ENCODE assay signal across 7 cellular contexts in genomic region chr5:142432961-142433360, GRCh38.
A peak's percentile ranks its signal among the peaks of the same experiment; 100 is the strongest.
DNase-seq lines count a peak whose midpoint lies in the region; ATAC-seq, FAIRE-seq and TF ChIP-seq lines count a peak whose summit lies in the region.

No MANE protein-coding gene starts in this region.

- TF ChIP-seq POLR2A in GM12878 (IDR thresholded peaks at IDR 0.05; ENCODE audit: low read depth, low read length), result no peak

- H3K27me3 ChIP-seq in SJCRH30 (no peaks in the 10 kb centered on the region), GM12878 (replicated peaks in 1 of 2; ENCODE audit: control insufficient read depth in 2 of 2, insufficient read depth in 2 of 2, low read length in 1 of 2) (no peaks in the 10 kb centered on the region)

- H3K9ac ChIP-seq in GM12878 (ENCODE audit: control insufficient read depth, insufficient read depth, low read length), result no peak overlapping the region

- TF ChIP-seq EP300 in GM12878 (IDR thresholded peaks at IDR 0.05; ENCODE audit: borderline replicate concordance in 1 of 2, control insufficient read depth in 1 of 2, low read depth in 2 of 2, low read length in 2 of 2), result no peak

- in situ Hi-C loops in GM12878 (cut with MboI), result no loop called here

- WGBS in GM12878 (ENCODE audit: insufficient coverage, insufficient replicate concordance, low lambda C conversion rate, missing lambda C conversion rate), result 4% methylated on average over 2 of the region's 2 CpGs

- no peaks in the 10 kb centered on the region for H3K79me2 ChIP-seq in GM12878 (ENCODE audit: control insufficient read depth, insufficient read depth, low read length)

- H3K36me3 ChIP-seq in SJCRH30 (no peaks in the 10 kb centered on the region), GM12878 (ENCODE audit: control insufficient read depth in 2 of 2, insufficient read depth in 2 of 2, low read length in 1 of 2) (no peaks in the 10 kb centered on the region)

- H3K4me3 ChIP-seq in SJCRH30, result no peak overlapping the region
- H3K4me3 ChIP-seq in GM12878, result no peak overlapping the region

- no peak for TF ChIP-seq RAD21 in GM12878 (IDR thresholded peaks at IDR 0.05; ENCODE audit: insufficient read depth, low read depth, low read length)

- H3K9me3 ChIP-seq in SJCRH30 (replicated peaks) (no peaks in the 10 kb centered on the region), GM12878 (replicated peaks; ENCODE audit: control insufficient read depth, insufficient read depth, low read length) (no peaks in the 10 kb centered on the region)

- H3K27ac ChIP-seq in SJCRH30 (peak overlapping the region; percentile 73; the same call in 1 of the 2 replicates), GM12878 (ENCODE audit: control insufficient read depth, insufficient read depth) (no peak overlapping the region)

- peak; percentile 36 to 61 for DNase-seq in SJCRH30
- DNase-seq in GM12878 (ENCODE audit: low read depth, low spot score), result no peak
- DNase-seq in stimulated activated CD8-positive, alpha-beta memory T cell treated with anti-CD3 and anti-CD28 coated beads, Interleukin-15, amount 100 ng/mL, for 48 hours (ENCODE audit: low read depth in 2 of 2), result peak; percentile 25 to 28
- no peak for DNase-seq in NCI-H2081 (lab: John Stamatoyannopoulos, UW)
- DNase-seq in NCI-H1048 (lab: John Stamatoyannopoulos, UW), result no peak

- TF ChIP-seq CTCF in GM12878 (IDR thresholded peaks at IDR 0.05 in 2 of 3, conservative IDR thresholded peaks at IDR 0.05 in 1 of 3; ENCODE audit: control insufficient read depth in 2 of 3, extremely low read depth in 1 of 3, insufficient read depth in 1 of 3, low read depth in 3 of 3, low read length in 3 of 3), result no peak

- no peak for FAIRE-seq in GM12878 (lab: Jason Lieb, UNC)

- SMC1A ChIA-PET in GM12878 (lab: Charles Lee; ENCODE audit: uncharacterized antibody, unreplicated experiment), result interaction anchor here (1.0 to 1.7 kb wide), 4 partner anchors 10 to 73 kb away, joined by 3 to 6 read pairs (median 3); no protein-coding TSS in a partner anchor

- no peak overlapping the region for H3K4me2 ChIP-seq in GM12878 (ENCODE audit: control insufficient read depth, insufficient read depth)

- ATAC-seq in GM21723 (IDR thresholded peaks at IDR 0.05; ENCODE audit: unreplicated experiment), result peak; percentile 41
- ATAC-seq in GM12878, result peak; percentile 52
- no peak for ATAC-seq in HG02870 (IDR thresholded peaks at IDR 0.05; ENCODE audit: unreplicated experiment)

- CTCF ChIA-PET in GM12878 (lab: Yijun Ruan, JAX), result no interaction called here

- peaks cover 48% of the 10 kb centered on the region for H3K4me1 ChIP-seq in SJCRH30
- no peaks in the 10 kb centered on the region for H3K4me1 ChIP-seq in GM12878 (ENCODE audit: control insufficient read depth, insufficient read depth, low read length)

- POLR2A ChIA-PET in GM12878 (lab: Charles Lee), result no interaction called here

- RAD21 ChIA-PET in GM12878 (lab: Charles Lee; ENCODE audit: unreplicated experiment), result no interaction called here

- BruUV-seq in GM12878 (replicated peaks; lab: Mats Ljungman, UMichigan), result no TSS peak

- intact Hi-C loops in GM12878 (cut with micrococcal nuclease; ENCODE audit: unreplicated experiment), result no loop called here

- no peaks in the 10 kb centered on the region for H4K20me1 ChIP-seq in GM12878 (ENCODE audit: control insufficient read depth, insufficient read depth)

- H2AFZ ChIP-seq in GM12878 (ENCODE audit: control insufficient read depth, low read depth, low read length), result no peak overlapping the region

TF ChIP-seq in GM12878, 131 proteins besides CTCF, POLR2A, EP300 and RAD21:
- TF ChIP-seq E4F1 (IDR thresholded peaks at IDR 0.05; ENCODE audit: borderline replicate concordance, partially characterized antibody) (no peak), POU2F2 (IDR thresholded peaks at IDR 0.05; ENCODE audit: borderline replicate concordance, low read depth, low read length) (no peak), CHD4 (IDR thresholded peaks at IDR 0.05) (no peak), MTA3 (IDR thresholded peaks at IDR 0.05; ENCODE audit: borderline replicate concordance, low read length) (no peak), PAX8 (IDR thresholded peaks at IDR 0.05) (no peak), TARDBP (IDR thresholded peaks at IDR 0.05; ENCODE audit: borderline replicate concordance) (no peak), PBX3 (IDR thresholded peaks at IDR 0.05; ENCODE audit: insufficient replicate concordance, low read depth, low read length) (no peak), MLLT1 (IDR thresholded peaks at IDR 0.05) (no peak), REST (IDR thresholded peaks at IDR 0.05; ENCODE audit: low read depth, low read length) (no peak)

Comparison
In these comparisons a context has a peak if more than half of its experiments do, and no peak if none do; other contexts are left out.
1. DNase-seq: peak in SJCRH30 (2 of 2) and stimulated activated CD8-positive, alpha-beta memory T cell treated with anti-CD3 and anti-CD28 coated beads, Interleukin-15, amount 100 ng/mL, for 48 hours (2 of 2); none in GM12878 (single experiment), NCI-H2081 (0 of 2) and NCI-H1048 (single experiment).